8 cellular contexts compared by ENCODE assay signal in genomic region chr2:171319164-171319810, GRCh38.
DNase-seq lines count a peak whose midpoint lies in the region; ATAC-seq and TF ChIP-seq lines count a peak whose summit lies in the region.

No MANE protein-coding gene starts in this region.

- peak overlapping the region; percentile 98 for H3K27ac ChIP-seq in HUES48 (ENCODE audit: low read depth, low read length)
- no peak overlapping the region for H3K27ac ChIP-seq in naive thymus-derived CD4-positive, alpha-beta T cell (ENCODE audit: low read depth, low read length)

- H3K4me3 Mint-ChIP-seq in activated naive CD8-positive, alpha-beta T cell, result peak overlapping the region; percentile 68
- peak overlapping the region; percentile 38 to 79 (median 69) for H3K4me3 Mint-ChIP-seq in naive thymus-derived CD4-positive, alpha-beta T cell
- no peak overlapping the region for H3K4me3 Mint-ChIP-seq in Caco-2 (ENCODE audit: unreplicated experiment)

- POLR2A ChIA-PET in naive thymus-derived CD4-positive, alpha-beta T cell (lab: Charles Lee), result interaction anchor here (0.6 to 0.7 kb wide), 2 partner anchors 11 to 138 kb away, joined by 3 read pairs; no protein-coding TSS in a partner anchor
- POLR2A ChIA-PET in Caco-2 (lab: Charles Lee), result no interaction called here

- H3K9me3 ChIP-seq in HUES48 (ENCODE audit: control insufficient read depth, insufficient read depth, low read length) (no peaks in the 10 kb centered on the region), Caco-2 (no peaks in the 10 kb centered on the region)
- no peaks in the 10 kb centered on the region for H3K9me3 ChIP-seq in naive thymus-derived CD4-positive, alpha-beta T cell (ENCODE audit: control insufficient read depth in 2 of 3, low read length in 3 of 3)

- H3K27me3 ChIP-seq in HUES48 (ENCODE audit: control insufficient read depth, insufficient read depth, low read length), result no peaks in the 10 kb centered on the region
- H3K27me3 ChIP-seq in naive thymus-derived CD4-positive, alpha-beta T cell (ENCODE audit: control insufficient read depth in 2 of 2, insufficient read depth in 2 of 2, low read length in 2 of 2), result no peaks in the 10 kb centered on the region
- H3K27me3 ChIP-seq in Caco-2 (replicated peaks; ENCODE audit: control insufficient read depth, insufficient read depth, low read length), result no peaks in the 10 kb centered on the region

- no peaks in the 10 kb centered on the region for H3K9me3 Mint-ChIP-seq in activated naive CD8-positive, alpha-beta T cell (ENCODE audit: low read depth)
- H3K9me3 Mint-ChIP-seq in naive thymus-derived CD4-positive, alpha-beta T cell, result no peaks in the 10 kb centered on the region
- no peaks in the 10 kb centered on the region for H3K9me3 Mint-ChIP-seq in Caco-2 (ENCODE audit: unreplicated experiment)

- intact Hi-C loops in naive thymus-derived CD4-positive, alpha-beta T cell (cut with micrococcal nuclease), result loop anchor here (1.0 to 5.0 kb wide), 5 partner anchors 8 to 159 kb away; partner anchors contain the start of gene TLK1 (in 2 of the 2)
- intact Hi-C loops in Caco-2 (cut with micrococcal nuclease; ENCODE audit: unreplicated experiment), result no loop called here

- peak overlapping the region; percentile 97 for H3K27ac Mint-ChIP-seq in activated naive CD8-positive, alpha-beta T cell
- H3K27ac Mint-ChIP-seq in naive thymus-derived CD4-positive, alpha-beta T cell, result peak overlapping the region; percentile 19 to 87 (median 63)
- no peak overlapping the region for H3K27ac Mint-ChIP-seq in Caco-2 (ENCODE audit: unreplicated experiment)

- peaks cover 35% of the 10 kb centered on the region for H3K4me1 Mint-ChIP-seq in activated naive CD8-positive, alpha-beta T cell (ENCODE audit: low read depth)
- H3K4me1 Mint-ChIP-seq in naive thymus-derived CD4-positive, alpha-beta T cell, result peaks cover 12 to 52% (median 38%) of the 10 kb centered on the region in 7 donors
- H3K4me1 Mint-ChIP-seq in Caco-2 (ENCODE audit: low read depth, unreplicated experiment), result no peaks in the 10 kb centered on the region

- peak; percentile 32 for ATAC-seq in GM21367 (IDR thresholded peaks at IDR 0.05; ENCODE audit: unreplicated experiment)
- ATAC-seq in naive thymus-derived CD4-positive, alpha-beta T cell, result peak; percentile 91

- 0 out of 2 replicates have a peak, but pooled peaks cover 5% of the 10 kb centered on the region for H3K36me3 ChIP-seq in HUES48 (ENCODE audit: control insufficient read depth, insufficient read depth, low read length)
- H3K36me3 ChIP-seq in naive thymus-derived CD4-positive, alpha-beta T cell (ENCODE audit: control insufficient read depth in 2 of 3, insufficient read depth in 3 of 3, low read length in 3 of 3), result no peaks in the 10 kb centered on the region
- H3K36me3 ChIP-seq in Caco-2 (ENCODE audit: control insufficient read depth, insufficient read depth, low read length), result no peaks in the 10 kb centered on the region

- no TSS peak for BruUV-seq in Caco-2 (replicated peaks; lab: Mats Ljungman, UMichigan)

- peak; percentile 40 for DNase-seq in COLO829 (ENCODE audit: low spot score)
- peak in 8 of 9 donors; percentile 16 to 60 (median 40) for DNase-seq in naive thymus-derived CD4-positive, alpha-beta T cell
- DNase-seq in SK-N-DZ (ENCODE audit: low spot score), result no peak
- DNase-seq in DMS53 (lab: John Stamatoyannopoulos, UW), result no peak
- DNase-seq in Caco-2, result no peak

- no peaks in the 10 kb centered on the region for H3K27me3 Mint-ChIP-seq in activated naive CD8-positive, alpha-beta T cell
- H3K27me3 Mint-ChIP-seq in naive thymus-derived CD4-positive, alpha-beta T cell, result no peaks in the 10 kb centered on the region
- H3K27me3 Mint-ChIP-seq in Caco-2 (ENCODE audit: insufficient read depth, unreplicated experiment), result no peaks in the 10 kb centered on the region

- H3K4me3 ChIP-seq in HUES48 (ENCODE audit: low read depth, low read length) (peak overlapping the region; percentile 36; the same call in 1 of the 2 replicates), Caco-2 (ENCODE audit: low read depth, low read length) (no peak overlapping the region)
- H3K4me3 ChIP-seq in naive thymus-derived CD4-positive, alpha-beta T cell (ENCODE audit: low read length), result no peak overlapping the region

- peaks cover 74% of the 10 kb centered on the region for H3K4me1 ChIP-seq in HUES48 (ENCODE audit: control insufficient read depth, insufficient read depth, low read length)
- peaks cover 0 to 4% of the 10 kb centered on the region in 2 donors for H3K4me1 ChIP-seq in naive thymus-derived CD4-positive, alpha-beta T cell (ENCODE audit: control insufficient read depth in 2 of 2, insufficient read depth in 2 of 2, low read length in 2 of 2)
- no peaks in the 10 kb centered on the region for H3K4me1 ChIP-seq in Caco-2

- H3K36me3 Mint-ChIP-seq in activated naive CD8-positive, alpha-beta T cell, result peaks cover 18% of the 10 kb centered on the region
- peaks cover 2 to 23% (median 4%) of the 10 kb centered on the region in 5 donors for H3K36me3 Mint-ChIP-seq in naive thymus-derived CD4-positive, alpha-beta T cell
- peaks cover 14% of the 10 kb centered on the region for H3K36me3 Mint-ChIP-seq in Caco-2 (ENCODE audit: insufficient read depth, unreplicated experiment)

- H3K9ac ChIP-seq in HUES48 (ENCODE audit: low read depth, low read length), result peak overlapping the region; percentile 75

- CTCF ChIA-PET in naive thymus-derived CD4-positive, alpha-beta T cell (lab: Charles Lee), result no interaction called here
- CTCF ChIA-PET in Caco-2 (lab: Charles Lee), result no interaction called here

- no peak for TF ChIP-seq CTCF in Caco-2 (IDR thresholded peaks at IDR 0.05; ENCODE audit: insufficient read depth in 1 of 2, low read depth in 1 of 2, low read length in 1 of 2, severe bottlenecking in 1 of 2, unreplicated experiment in 1 of 2)

Comparison
In these comparisons a context has a peak if more than half of its experiments do, and no peak if none do; other contexts are left out.
1. DNase-seq: peak in COLO829 (single experiment) and naive thymus-derived CD4-positive, alpha-beta T cell (8 of 9); none in SK-N-DZ (single experiment), DMS53 (single experiment) and Caco-2 (0 of 2).